In genomic region chr18:77065221-77065981, GRCh38 we compare ENCODE assay signal across 8 cellular contexts.
DNase-seq lines count a peak whose midpoint lies in the region; ATAC-seq and TF ChIP-seq lines count a peak whose summit lies in the region.

No MANE protein-coding gene starts in this region.

- H3K9me3 Mint-ChIP-seq in naive thymus-derived CD8-positive, alpha-beta T cell: peaks cover 0 to 3% (median 0%) of the 10 kb centered on the region in 9 donors

- peak overlapping the region; percentile 100 for H3K27ac Mint-ChIP-seq in T-helper 17 cell
- H3K27ac Mint-ChIP-seq in naive thymus-derived CD8-positive, alpha-beta T cell: peak overlapping the region; percentile 7 to 98 (median 80)

- no peak for TF ChIP-seq CTCF in colonic mucosa (IDR thresholded peaks at IDR 0.05)

- POLR2A ChIA-PET in naive thymus-derived CD8-positive, alpha-beta T cell (lab: Charles Lee): interaction anchor here (0.8 to 1.4 kb wide), 3 partner anchors 13 to 67 kb away, joined by 3 to 4 read pairs (median 3); partner anchors contain the start of gene MBP

- intact Hi-C loops in colonic mucosa (cut with DNase I): no loop called here

- no peak overlapping the region for H3K4me3 ChIP-seq in colonic mucosa

- no peak overlapping the region for H3K9ac ChIP-seq in colonic mucosa (ENCODE audit: low read depth in 2 of 2, low read length in 2 of 2)

- no peaks in the 10 kb centered on the region for H3K36me3 ChIP-seq in colonic mucosa

- peaks cover 72% of the 10 kb centered on the region for H3K4me1 Mint-ChIP-seq in T-helper 17 cell
- peaks cover 49 to 100% (median 93%) of the 10 kb centered on the region in 4 donors for H3K4me1 Mint-ChIP-seq in naive thymus-derived CD8-positive, alpha-beta T cell

- H3K4me1 ChIP-seq in colonic mucosa: peaks cover 12% of the 10 kb centered on the region

- H3K36me3 Mint-ChIP-seq in T-helper 17 cell (ENCODE audit: low read depth): peaks cover 2% of the 10 kb centered on the region
- H3K36me3 Mint-ChIP-seq in naive thymus-derived CD8-positive, alpha-beta T cell: peaks cover 6 to 46% (median 22%) of the 10 kb centered on the region in 3 donors

- peak; percentile 56 for DNase-seq in activated CD8-positive, alpha-beta memory T cell treated with anti-CD3 and anti-CD28 coated beads for 24 hours
- DNase-seq in activated CD8-positive, alpha-beta memory T cell treated with anti-CD3 and anti-CD28 coated beads, Interleukin-2, amount 50 U/mL, for 4 hours: no peak
- DNase-seq in T-helper 17 cell: peak in 1 of 3 donors; percentile 63
- no peak for DNase-seq in colonic mucosa
- DNase-seq in naive thymus-derived CD8-positive, alpha-beta T cell: no peak
- no peak for DNase-seq in GM19240 (ENCODE audit: insufficient read length, low spot score)
- no peak for DNase-seq in germinal center (ENCODE audit: low spot score)

- no peaks in the 10 kb centered on the region for H3K27me3 Mint-ChIP-seq in T-helper 17 cell
- no peaks in the 10 kb centered on the region for H3K27me3 Mint-ChIP-seq in naive thymus-derived CD8-positive, alpha-beta T cell

- no peaks in the 10 kb centered on the region for H3K27me3 ChIP-seq in colonic mucosa

- H3K9me3 ChIP-seq in T-helper 17 cell (ENCODE audit: control insufficient read depth, low read length, poor library complexity, severe bottlenecking): no peaks in the 10 kb centered on the region
- H3K9me3 ChIP-seq in colonic mucosa: no peaks in the 10 kb centered on the region

- ATAC-seq in HG03457 (IDR thresholded peaks at IDR 0.05; ENCODE audit: unreplicated experiment) (peak; percentile 33), T-helper 17 cell (peak; percentile 27)
- no peak for ATAC-seq in naive thymus-derived CD8-positive, alpha-beta T cell

- peak overlapping the region; percentile 76 for H3K27ac ChIP-seq in colonic mucosa

- peak overlapping the region; percentile 77 for H3K4me3 Mint-ChIP-seq in T-helper 17 cell
- peak overlapping the region in 7 of 10 donors; percentile 4 to 77 (median 52) for H3K4me3 Mint-ChIP-seq in naive thymus-derived CD8-positive, alpha-beta T cell

Comparison
In these comparisons a context has a peak if more than half of its experiments do, and no peak if none do; other contexts are left out.
1. ATAC-seq: peak in HG03457 (single experiment) and T-helper 17 cell (single experiment); none in naive thymus-derived CD8-positive, alpha-beta T cell (0 of 2).